Comparison of ENCODE assay signal across 1 cellular context in genomic region chr1:23344111-23344986, GRCh38.
A peak's percentile ranks its signal among the peaks of the same experiment; 100 is the strongest.
TF ChIP-seq lines count a peak whose summit lies in the region.

Gene HNRNPR (minus strand): TSS chr1:23344284. CDS start chr1:23341008, 3,276 bp downstream.

TF ChIP-seq in K562, 482 proteins besides CTCF, POLR2A, EP300 and RAD21 (continued from another document and continues in another):
- TF ChIP-seq, protein P1, sequence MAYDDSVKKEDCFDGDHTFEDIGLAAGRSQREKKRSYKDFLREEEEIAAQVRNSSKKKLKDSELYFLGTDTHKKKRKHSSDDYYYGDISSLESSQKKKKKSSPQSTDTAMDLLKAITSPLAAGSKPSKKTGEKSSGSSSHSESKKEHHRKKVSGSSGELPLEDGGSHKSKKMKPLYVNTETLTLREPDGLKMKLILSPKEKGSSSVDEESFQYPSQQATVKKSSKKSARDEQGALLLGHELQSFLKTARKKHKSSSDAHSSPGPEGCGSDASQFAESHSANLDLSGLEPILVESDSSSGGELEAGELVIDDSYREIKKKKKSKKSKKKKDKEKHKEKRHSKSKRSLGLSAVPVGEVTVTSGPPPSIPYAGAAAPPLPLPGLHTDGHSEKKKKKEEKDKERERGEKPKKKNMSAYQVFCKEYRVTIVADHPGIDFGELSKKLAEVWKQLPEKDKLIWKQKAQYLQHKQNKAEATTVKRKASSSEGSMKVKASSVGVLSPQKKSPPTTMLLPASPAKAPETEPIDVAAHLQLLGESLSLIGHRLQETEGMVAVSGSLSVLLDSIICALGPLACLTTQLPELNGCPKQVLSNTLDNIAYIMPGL (CRISPR knock-in tag; IDR thresholded peaks at IDR 0.05) = no peak; the same call in 1 of the 2 replicates
- TF ChIP-seq ZNF785 (CRISPR knock-in tag; IDR thresholded peaks at IDR 0.05) (no peak), DEAF1 (CRISPR knock-in tag; IDR thresholded peaks at IDR 0.05) (peak; percentile 36), ZNF23 (CRISPR knock-in tag; IDR thresholded peaks at IDR 0.05) (no peak), ZBTB1 (CRISPR knock-in tag; IDR thresholded peaks at IDR 0.05; ENCODE audit: borderline replicate concordance, low read depth) (peak; percentile 79), SAP30 (IDR thresholded peaks at IDR 0.05; ENCODE audit: borderline replicate concordance, insufficient read depth, low read depth, low read length, poor library complexity, severe bottlenecking) (peak; percentile 15), RNF219 (CRISPR knock-in tag; IDR thresholded peaks at IDR 0.05) (peak; percentile 13; the same call in 1 of the 2 replicates), FOXA1 (IDR thresholded peaks at IDR 0.05; ENCODE audit: borderline replicate concordance) (no peak), SAFB2 (IDR thresholded peaks at IDR 0.05; ENCODE audit: borderline replicate concordance, low read depth, low read length, severe bottlenecking) (no peak), ZNF232 (CRISPR knock-in tag; IDR thresholded peaks at IDR 0.05) (0 out of 2 replicates have a peak, but pooled peaks have one; percentile 40), RNF2 (IDR thresholded peaks at IDR 0.05) (peak; percentile 92), ZNF197 (CRISPR knock-in tag; IDR thresholded peaks at IDR 0.05; ENCODE audit: low read depth) (no peak; the same call in 1 of the 2 replicates), ZNF75A (CRISPR knock-in tag; IDR thresholded peaks at IDR 0.05) (no peak), DDX20 (tag; IDR thresholded peaks at IDR 0.05; ENCODE audit: low read depth) (no peak), ZBTB40 (IDR thresholded peaks at IDR 0.05) (0 out of 2 replicates have a peak, but pooled peaks have one; percentile 14), ZBTB40 (CRISPR knock-in tag; IDR thresholded peaks at IDR 0.05) (no peak), POLR2AphosphoS2 (IDR thresholded peaks at IDR 0.05; ENCODE audit: low read length) (no peak), TEAD1 (CRISPR knock-in tag; IDR thresholded peaks at IDR 0.05) (peak in 1 of 2 experiments; percentile 84), MAX (CRISPR knock-in tag; IDR thresholded peaks at IDR 0.05) (peak; percentile 98), JUN (IDR thresholded peaks at IDR 0.05; ENCODE audit: borderline replicate concordance, low read depth, low read length) (0 out of 2 replicates have a peak, but pooled peaks have one; percentile 18), JUN (CRISPR knock-in tag; IDR thresholded peaks at IDR 0.05; ENCODE audit: borderline replicate concordance) (0 out of 2 replicates have a peak, but pooled peaks have one; percentile 33), CREB3L1 (IDR thresholded peaks at IDR 0.05; ENCODE audit: borderline replicate concordance, low read depth) (peak; percentile 95), FOXK1 (CRISPR knock-in tag; IDR thresholded peaks at IDR 0.05; ENCODE audit: borderline replicate concordance) (peak; percentile 86; the same call in 1 of the 2 replicates), SRSF9 (IDR thresholded peaks at IDR 0.05; ENCODE audit: borderline replicate concordance, low read depth, low read length) (no peak), SMARCA4 (IDR thresholded peaks at IDR 0.05) (no peak; the same call in 1 of the 2 replicates), CEBPB (tag; IDR thresholded peaks at IDR 0.05) (no peak), MEF2A (IDR thresholded peaks at IDR 0.05; ENCODE audit: control insufficient read depth, low read depth, low read length) (no peak), ZNF583 (CRISPR knock-in tag; IDR thresholded peaks at IDR 0.05) (no peak), NFYB (IDR thresholded peaks at IDR 0.05; ENCODE audit: extremely low read depth, insufficient read length) (peak; percentile 94), FOXK2 (conservative IDR thresholded peaks at IDR 0.05 in 1 of 2, IDR thresholded peaks at IDR 0.05 in 1 of 2; ENCODE audit: low read depth in 2 of 2) (no peak; a peak in 1 of 4 replicates), ZC3H8 (IDR thresholded peaks at IDR 0.05) (no peak), FOXM1 (IDR thresholded peaks at IDR 0.05; ENCODE audit: low read depth) (peak; percentile 68), FOXM1 (CRISPR knock-in tag; IDR thresholded peaks at IDR 0.05; ENCODE audit: low read depth) (peak; percentile 89), HDAC1 (IDR thresholded peaks at IDR 0.05) (peak in 1 of 2 experiments; percentile 82; a peak in 2 of 4 replicates), FOXJ2 (tag; IDR thresholded peaks at IDR 0.05) (0 out of 2 replicates have a peak, but pooled peaks have one; percentile 28), ZSCAN32 (CRISPR knock-in tag; IDR thresholded peaks at IDR 0.05) (0 out of 2 replicates have a peak, but pooled peaks have one; percentile 49), ESRRB (CRISPR knock-in tag; IDR thresholded peaks at IDR 0.05; ENCODE audit: borderline replicate concordance) (no peak), POLR2B (IDR thresholded peaks at IDR 0.05; ENCODE audit: low read depth, partially characterized antibody) (peak; percentile 88), TAF1 (IDR thresholded peaks at IDR 0.05; ENCODE audit: control insufficient read depth, extremely low read depth, insufficient read depth, low read length, severe bottlenecking) (peak; percentile 77), CXXC5 (CRISPR knock-in tag; IDR thresholded peaks at IDR 0.05) (peak; percentile 98), STAG1 (CRISPR knock-in tag; IDR thresholded peaks at IDR 0.05; ENCODE audit: borderline replicate concordance) (no peak), GABPA (tag; conservative IDR thresholded peaks at IDR 0.05; ENCODE audit: low read depth) (peak; percentile 78), ZBTB33 (CRISPR knock-in tag; IDR thresholded peaks at IDR 0.05) (peak; percentile 70; the same call in 1 of the 2 replicates), LEF1 (IDR thresholded peaks at IDR 0.05) (peak; percentile 66), OTX1 (CRISPR knock-in tag; IDR thresholded peaks at IDR 0.05) (peak; percentile 61; the same call in 1 of the 2 replicates), ZNF384 (IDR thresholded peaks at IDR 0.05; ENCODE audit: low read depth, low read length) (no peak), ZNF354B (CRISPR knock-in tag; IDR thresholded peaks at IDR 0.05) (no peak)
- TF ChIP-seq, protein P2, sequence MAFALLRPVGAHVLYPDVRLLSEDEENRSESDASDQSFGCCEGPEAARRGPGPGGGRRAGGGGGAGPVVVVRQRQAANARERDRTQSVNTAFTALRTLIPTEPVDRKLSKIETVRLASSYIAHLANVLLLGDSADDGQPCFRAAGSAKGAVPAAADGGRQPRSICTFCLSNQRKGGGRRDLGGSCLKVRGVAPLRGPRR (CRISPR knock-in tag; IDR thresholded peaks at IDR 0.05) = 0 out of 2 replicates have a peak, but pooled peaks have one; percentile 64
